Comparison of ENCODE assay signal across 7 cellular contexts in the genomic region with DNA sequence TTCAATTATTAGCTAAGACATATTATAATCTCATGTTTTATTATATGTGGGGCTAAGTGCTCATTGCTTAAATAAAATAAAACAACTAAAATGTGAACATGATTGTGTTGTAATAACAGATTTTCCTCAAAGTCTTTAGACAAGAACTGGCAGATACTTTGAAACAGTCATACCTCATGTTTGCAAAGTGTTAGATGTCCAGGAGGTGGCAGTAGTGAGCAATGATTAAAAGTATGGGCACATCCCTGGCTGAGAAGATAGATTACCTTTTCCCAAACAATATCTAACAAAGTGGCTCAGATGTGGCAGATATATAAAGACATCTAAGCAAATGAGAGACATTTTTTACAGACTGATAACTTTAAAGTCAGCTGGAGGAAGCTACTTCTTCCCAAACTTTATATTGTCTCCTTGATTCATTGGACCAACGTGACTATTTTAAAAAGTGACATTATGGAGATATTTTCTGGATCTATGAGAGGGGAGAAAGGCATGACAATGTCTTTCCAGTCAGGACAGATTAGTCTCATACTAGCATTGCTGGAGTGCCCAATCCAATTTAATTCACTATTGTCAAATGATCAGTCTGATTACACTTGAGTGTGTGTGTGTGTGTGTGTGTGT.
DNase-seq lines count a peak whose midpoint lies in the region; ATAC-seq, FAIRE-seq and TF ChIP-seq lines count a peak whose summit lies in the region.

No MANE protein-coding gene starts in this region.

- TF ChIP-seq POLR2A in right lobe of liver (IDR thresholded peaks at IDR 0.05), result no peak
- TF ChIP-seq POLR2A in tibial nerve (IDR thresholded peaks at IDR 0.05), result no peak

- H3K9me3 ChIP-seq in right lobe of liver (no peaks in the 10 kb centered on the region), tibial nerve (no peaks in the 10 kb centered on the region)

- H3K4me1 ChIP-seq in right lobe of liver, result no peaks in the 10 kb centered on the region
- no peaks in the 10 kb centered on the region for H3K4me1 ChIP-seq in tibial nerve

- FAIRE-seq in bronchial epithelial cell (lab: Jason Lieb, UNC), result no peak

- ATAC-seq in GM19452 (IDR thresholded peaks at IDR 0.05; ENCODE audit: unreplicated experiment) (peak; percentile 87), right lobe of liver (peak; percentile 74 to 78 (median 75))

- TF ChIP-seq EP300 in tibial nerve (IDR thresholded peaks at IDR 0.05), result no peak

- peak; percentile 45 for DNase-seq in EL
- DNase-seq in HS-27A (ENCODE audit: low read depth), result peak; percentile 29
- DNase-seq in RPMI8226, result peak; percentile 43
- DNase-seq in bronchial epithelial cell (ENCODE audit: low read depth), result peak; percentile 41
- DNase-seq in right lobe of liver, result no peak
- DNase-seq in tibial nerve (ENCODE audit: low spot score in 2 of 2), result peak in 1 of 2 donors; percentile 45

- intact Hi-C loops in right lobe of liver (cut with DNase I), result no loop called here

- H3K27me3 ChIP-seq in bronchial epithelial cell (ENCODE audit: control insufficient read depth, insufficient read depth, low read length) (no peaks in the 10 kb centered on the region), right lobe of liver (no peaks in the 10 kb centered on the region), tibial nerve (no peaks in the 10 kb centered on the region)

- no peak overlapping the region for H3K4me3 ChIP-seq in bronchial epithelial cell (ENCODE audit: low read depth, low read length)
- no peak overlapping the region for H3K4me3 ChIP-seq in right lobe of liver
- no peak overlapping the region for H3K4me3 ChIP-seq in tibial nerve

- TF ChIP-seq CTCF in bronchial epithelial cell (IDR thresholded peaks at IDR 0.05; ENCODE audit: insufficient read depth, low read length, severe bottlenecking), result peak; percentile 58
- TF ChIP-seq CTCF in right lobe of liver (IDR thresholded peaks at IDR 0.05), result peak; percentile 34 to 87 (median 78)
- TF ChIP-seq CTCF in tibial nerve (IDR thresholded peaks at IDR 0.05), result peak; percentile 21 to 64 (median 60)

- WGBS in right lobe of liver (ENCODE audit: insufficient coverage, low coverage, low lambda C conversion rate, missing lambda C conversion rate), result 88% methylated on average over 1 of the region's 1 CpG
- WGBS in tibial nerve, 2 donors, result 88 to 93% methylated on average over 1 of the region's 1 CpG

- H3K27ac ChIP-seq in right lobe of liver (no peak overlapping the region), tibial nerve (no peak overlapping the region)

- H3K36me3 ChIP-seq in bronchial epithelial cell (ENCODE audit: control insufficient read depth, insufficient read depth, low read length), result no peaks in the 10 kb centered on the region
- no peaks in the 10 kb centered on the region for H3K36me3 ChIP-seq in right lobe of liver
- no peaks in the 10 kb centered on the region for H3K36me3 ChIP-seq in tibial nerve

Comparison
In these comparisons a context has a peak if more than half of its experiments do, and no peak if none do; other contexts are left out.
1. DNase-seq: peak in EL (single experiment), HS-27A (single experiment), RPMI8226 (single experiment) and bronchial epithelial cell (single experiment); none in right lobe of liver (0 of 3).
2. Peak in every context shown above with its lines, with median percentiles within 50 percentile points of each other: CTCF ChIP-seq.